In the genomic region with DNA sequence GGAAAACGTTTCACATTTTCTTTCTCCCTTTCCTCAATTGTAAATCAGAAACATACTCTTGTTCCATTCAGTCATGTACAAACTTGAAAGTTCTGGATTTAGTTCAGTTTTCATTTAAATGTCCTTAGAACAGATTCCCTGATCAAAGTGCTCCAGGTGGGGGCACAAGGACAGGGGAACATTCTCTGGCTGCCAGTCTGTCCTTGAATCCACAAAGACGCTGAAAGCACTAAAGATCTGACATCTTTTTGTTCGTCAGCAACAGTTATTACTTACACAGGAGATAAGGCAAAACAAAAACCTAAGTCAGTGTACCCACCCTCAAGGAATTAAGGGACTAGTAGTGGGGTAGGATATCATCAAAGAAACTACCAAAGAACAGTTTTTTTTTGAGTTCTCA, we compare ENCODE assay signal across 29 cellular contexts.
"Had no signal": no experiment of that assay in that cellular context is flagged by ENCODE, and none has a peak within 500 bp of the region (broad histone marks: within the 10 kb centered on the region; RNA-seq: fewer than 3 reads in every experiment).

No MANE protein-coding gene starts in this region.

- H3K27ac Mint-ChIP-seq: activated CD4-positive, alpha-beta T cell treated with anti-CD3 and anti-CD28 coated beads, Interleukin-2, amount 10 ng/mL, durations not matched to agents 7 days and 5 days; activated CD8-positive, alpha-beta T cell treated with anti-CD3 and anti-CD28 coated beads for 36 hours; T-helper 1 cell treated with Interleukin-12 subunit alpha and Interleukin-12 subunit beta and Interleukin-4 antibody, amounts not matched to agents 30 μg/mL and 1 μg/mL, for 36 hours had no signal

- DNase-seq: activated CD4-positive, alpha-beta T cell treated with anti-CD3 and anti-CD28 coated beads for 1 hour; activated CD4-positive, alpha-beta T cell treated with anti-CD3 and anti-CD28 coated beads, Interleukin-2, amount 10 ng/mL, durations not matched to agents 7 days and 5 days; activated CD8-positive, alpha-beta T cell treated with anti-CD3 and anti-CD28 coated beads for 36 hours; activated naive CD4-positive, alpha-beta T cell; activated T-cell treated with anti-CD3 and anti-CD28 coated beads, Interleukin-2, amount 50 U/mL, for 4 hours; anterior cingulate cortex; cerebellar nuclear complex; effector memory CD8-positive, alpha-beta T cell; heart left ventricle; hypothalamus; immature natural killer cell; kidney; left colon; lower lobe of right lung; mucosa of descending colon; ovary; retina; SK-N-SH; stimulated activated CD4-positive, alpha-beta T cell treated with anti-CD3 and anti-CD28 coated beads, Interleukin-15, amount 100 ng/mL, for 24 hours; stimulated activated CD4-positive, alpha-beta T cell treated with anti-CD3 and anti-CD28 coated beads, Interleukin-2, amount 100 ng/mL, for 24 hours; stimulated activated naive CD8-positive, alpha-beta T cell treated with anti-CD3 and anti-CD28 coated beads, Interleukin-15, Interleukin-2, amounts not matched to agents 100 U/mL and 50 U/mL, for 24 hours; SW 1271; testis; transverse colon had no signal

- H3K9me3 ChIP-seq: heart left ventricle, lower lobe of right lung, mucosa of descending colon, ovary, prostate gland, SK-N-SH, testis, transverse colon had no signal

- H3K4me3 ChIP-seq: coronary artery, heart left ventricle, lower lobe of right lung, mucosa of descending colon, ovary, prostate gland, testis, transverse colon had no signal

- H3K9me2 ChIP-seq: SK-N-SH had no signal

- H3K36me3 ChIP-seq: ovary had no signal

- ATAC-seq: activated CD8-positive, alpha-beta T cell treated with anti-CD3 and anti-CD28 coated beads for 36 hours; activated naive CD4-positive, alpha-beta T cell treated with anti-CD3 and anti-CD28 coated beads, Interleukin-2, amount 50 U/mL, for 72 hours; activated T-cell treated with anti-CD3 and anti-CD28 coated beads, Interleukin-2, amount 50 U/mL, for 4 hours; effector memory CD8-positive, alpha-beta T cell; heart left ventricle; left colon; lower lobe of right lung; mucosa of descending colon; natural killer cell treated with Interleukin-12 subunit alpha and Interleukin-12 subunit beta and Interleukin-15 and Interleukin-18, amount 100 ng/mL, for 72 hours; stimulated activated naive CD8-positive, alpha-beta T cell treated with anti-CD3 and anti-CD28 coated beads, Interleukin-15, Interleukin-2, amounts not matched to agents 100 U/mL and 50 U/mL, for 24 hours had no signal

- H3K27ac ChIP-seq: lower lobe of right lung, ovary, prostate gland, testis, transverse colon had no signal

- H3K27me3 Mint-ChIP-seq: activated CD4-positive, alpha-beta T cell treated with anti-CD3 and anti-CD28 coated beads, Interleukin-2, amount 10 ng/mL, durations not matched to agents 7 days and 5 days; activated CD8-positive, alpha-beta T cell treated with anti-CD3 and anti-CD28 coated beads for 36 hours; effector memory CD8-positive, alpha-beta T cell; natural killer cell treated with Interleukin-12 subunit alpha and Interleukin-12 subunit beta and Interleukin-15 and Interleukin-18, amount 100 ng/mL, for 72 hours had no signal

- H3K4me2 ChIP-seq: SK-N-SH had no signal

- H3K27me3 ChIP-seq: heart left ventricle, ovary, testis, transverse colon had no signal

- H3K4me1 ChIP-seq: lower lobe of right lung, testis had no signal

- H3K9ac ChIP-seq: SK-N-SH had no signal

- H3K4me3 Mint-ChIP-seq: activated CD4-positive, alpha-beta T cell treated with anti-CD3 and anti-CD28 coated beads, Interleukin-2, amount 10 ng/mL, durations not matched to agents 7 days and 5 days; activated CD8-positive, alpha-beta T cell treated with anti-CD3 and anti-CD28 coated beads for 36 hours; activated T-cell treated with anti-CD3 and anti-CD28 coated beads, Interleukin-2, amount 50 U/mL, for 4 hours; effector memory CD8-positive, alpha-beta T cell; immature natural killer cell; natural killer cell treated with Interleukin-12 subunit alpha and Interleukin-12 subunit beta and Interleukin-15 and Interleukin-18, amount 100 ng/mL, for 72 hours; T-helper 1 cell treated with Interleukin-12 subunit alpha and Interleukin-12 subunit beta and Interleukin-4 antibody, amounts not matched to agents 30 μg/mL and 1 μg/mL, for 36 hours had no signal

- H3K9me3 Mint-ChIP-seq: activated CD4-positive, alpha-beta T cell treated with anti-CD3 and anti-CD28 coated beads, Interleukin-2, amount 10 ng/mL, durations not matched to agents 7 days and 5 days; activated CD8-positive, alpha-beta T cell treated with anti-CD3 and anti-CD28 coated beads for 36 hours; activated naive CD4-positive, alpha-beta T cell treated with anti-CD3 and anti-CD28 coated beads, Interleukin-2, amount 50 U/mL, for 72 hours; activated T-cell treated with anti-CD3 and anti-CD28 coated beads, Interleukin-2, amount 50 U/mL, for 4 hours; effector memory CD8-positive, alpha-beta T cell; immature natural killer cell; natural killer cell treated with Interleukin-12 subunit alpha and Interleukin-12 subunit beta and Interleukin-15 and Interleukin-18, amount 100 ng/mL, for 72 hours; T-helper 1 cell treated with Interleukin-12 subunit alpha and Interleukin-12 subunit beta and Interleukin-4 antibody, amounts not matched to agents 30 μg/mL and 1 μg/mL, for 36 hours had no signal
